In genomic region chr4:56086073-56086521, GRCh38 we compare ENCODE assay signal across 14 cellular contexts.
DNase-seq lines count a peak whose midpoint lies in the region; ATAC-seq lines count a peak whose summit lies in the region.
"Had no signal": no experiment of that assay in that cellular context is flagged by ENCODE, and none has a peak within 500 bp of the region (broad histone marks: within the 10 kb centered on the region; RNA-seq: fewer than 3 reads in every experiment).

No MANE protein-coding gene starts in this region.

- ATAC-seq in GM21381 (IDR thresholded peaks at IDR 0.05; ENCODE audit: unreplicated experiment), result no peak
- no peak for ATAC-seq in GM18858 (IDR thresholded peaks at IDR 0.05; ENCODE audit: unreplicated experiment)
- ATAC-seq: PC-3 had no signal

- DNase-seq in Daoy (ENCODE audit: low read depth) (peak; percentile 9), NCI-H1092 treated with DMSO at 0.1 percent for 48 hours (lab: John Stamatoyannopoulos, UW) (peak; percentile 13), SKM-1 treated with dmso at 0.1 percent for 144 hours (lab: John Stamatoyannopoulos, UW; ENCODE audit: unreplicated experiment) (peak; percentile 8), iPS-NIHi11 (ENCODE audit: low spot score) (peak; percentile 47)
- no peak for DNase-seq in stimulated activated naive CD4-positive, alpha-beta T cell (lab: John Stamatoyannopoulos, UW)
- no peak for DNase-seq in activated naive CD4-positive, alpha-beta T cell treated with Interleukin-2 at 50 U/mL for 16 hours
- DNase-seq: activated CD4-positive, alpha-beta memory T cell treated with anti-CD3 and anti-CD28 coated beads for 36 hours; brain microvascular endothelial cell; C1 segment of cervical spinal cord; GF-D8; NCI-H187; PC-3 had no signal

Comparison
In these comparisons a context has a peak if more than half of its experiments do, and no peak if none do; other contexts are left out.
1. DNase-seq: peak in Daoy (single experiment), NCI-H1092 treated with DMSO at 0.1 percent for 48 hours (single experiment), SKM-1 treated with dmso at 0.1 percent for 144 hours (single experiment) and iPS-NIHi11 (single experiment); none in stimulated activated naive CD4-positive, alpha-beta T cell (0 of 6) and activated naive CD4-positive, alpha-beta T cell treated with Interleukin-2 at 50 U/mL for 16 hours (single experiment).